ENCODE assay signal across 1 cellular context in the genomic region with DNA sequence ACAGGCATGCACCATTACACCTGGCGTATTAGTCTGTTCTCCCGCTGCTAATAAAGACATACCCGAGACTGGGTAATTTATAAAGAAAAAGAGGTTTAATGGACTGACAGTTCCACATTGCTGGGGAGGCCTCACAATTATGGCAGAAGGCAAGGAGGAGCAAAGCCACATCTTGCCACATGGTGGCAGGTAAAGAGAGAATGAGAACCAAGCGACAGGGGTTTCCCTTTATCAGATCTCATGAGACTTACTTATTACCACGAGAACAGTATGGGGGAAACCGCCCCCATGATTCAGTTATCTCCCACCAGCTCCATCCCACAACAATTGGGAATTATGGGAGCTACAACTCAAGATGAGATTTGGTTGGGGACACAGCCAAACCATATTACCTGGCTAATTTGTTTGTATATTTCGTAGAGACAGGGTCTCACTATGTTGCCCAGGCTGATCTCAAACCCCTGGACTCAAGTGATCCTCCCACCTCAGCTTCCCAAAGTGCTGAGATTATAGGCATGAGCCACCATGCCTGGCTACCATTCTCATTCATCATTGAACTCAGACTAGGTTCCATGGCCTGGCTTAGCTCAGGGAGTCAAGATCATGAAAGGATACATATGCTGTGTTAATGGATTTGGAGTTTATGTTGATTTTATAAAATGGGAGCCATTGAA.
TF ChIP-seq lines count a peak whose summit lies in the region.

No MANE protein-coding gene starts in this region.

TF ChIP-seq in K562, 482 proteins besides CTCF, POLR2A, EP300 and RAD21:
- TF ChIP-seq CHAMP1 (IDR thresholded peaks at IDR 0.05) (0 out of 2 replicates have a peak, but pooled peaks have one; percentile 26), EGR1 (conservative IDR thresholded peaks at IDR 0.05) (peak; percentile 25; the same call in 1 of the 2 replicates), SMARCA4 (IDR thresholded peaks at IDR 0.05) (0 out of 2 replicates have a peak, but pooled peaks have one; percentile 16), CHD2 (IDR thresholded peaks at IDR 0.05; ENCODE audit: low read depth, low read length) (peak; percentile 70; the same call in 1 of the 2 replicates), CC2D1A (IDR thresholded peaks at IDR 0.05) (0 out of 2 replicates have a peak, but pooled peaks have one; percentile 39)
